10 cellular contexts compared by ENCODE assay signal in genomic region chr7:127900735-127901685, GRCh38.
A peak's percentile ranks its signal among the peaks of the same experiment; 100 is the strongest.
DNase-seq lines count a peak whose midpoint lies in the region; ATAC-seq, FAIRE-seq and TF ChIP-seq lines count a peak whose summit lies in the region.
"Had no signal": no experiment of that assay in that cellular context is flagged by ENCODE, and none has a peak within 500 bp of the region (broad histone marks: within the 10 kb centered on the region; RNA-seq: fewer than 3 reads in every experiment).

No MANE protein-coding gene starts in this region.

- TF ChIP-seq CTCF in C4-2B (conservative IDR thresholded peaks at IDR 0.05) = no peak
- TF ChIP-seq CTCF in kidney (IDR thresholded peaks at IDR 0.05; ENCODE audit: borderline replicate concordance, extremely low read depth, insufficient read depth) = no peak
- TF ChIP-seq CTCF in transverse colon (IDR thresholded peaks at IDR 0.05) = no peak

- whole genome bisulfite sequencing in transverse colon (ENCODE audit: low coverage in 1 of 2), 2 donors = 67% methylated on average over 1 to 5 of the region's 5 CpGs

- no peak for FAIRE-seq in kidney (lab: Jason Lieb, UNC)
- FAIRE-seq: TTC549 had no signal

- no peak for TF ChIP-seq EP300 in transverse colon (IDR thresholded peaks at IDR 0.05; ENCODE audit: low read depth)

- H3K27me3 ChIP-seq in SJSA1 (replicated peaks) (no peaks in the 10 kb centered on the region), iPS-20b (ENCODE audit: insufficient read depth, low read length) (no peaks in the 10 kb centered on the region), transverse colon (no peaks in the 10 kb centered on the region)

- in situ Hi-C loops in transverse colon (cut with MboI; ENCODE audit: low pct_ligation_motif_present in 1 of 4, low pct_unique_long_range_greater_than_20kb in 1 of 4, low sequenced_read_pairs in 3 of 4) = no loop called here

- ATAC-seq in GM21786 (IDR thresholded peaks at IDR 0.05; ENCODE audit: unreplicated experiment) (peak; percentile 39), GM18519 (IDR thresholded peaks at IDR 0.05; ENCODE audit: low FRiP score, unreplicated experiment) (no peak)

- peak overlapping the region; percentile 11; the same call in 1 of the 2 replicates for H3K27ac ChIP-seq in C4-2B
- H3K27ac ChIP-seq in SJSA1 = no peak overlapping the region
- H3K27ac ChIP-seq in iPS-20b (ENCODE audit: low read length) = no peak overlapping the region
- H3K27ac ChIP-seq in kidney (ENCODE audit: low read depth in 2 of 2, low read length in 2 of 2) = no peak overlapping the region
- peak overlapping the region in 1 of 4 donors; percentile 9 for H3K27ac ChIP-seq in transverse colon

- H3K9me3 ChIP-seq in SJSA1 (replicated peaks) = no peaks in the 10 kb centered on the region
- no peaks in the 10 kb centered on the region for H3K9me3 ChIP-seq in iPS-20b (ENCODE audit: insufficient read depth, low read depth, low read length)
- no peaks in the 10 kb centered on the region for H3K9me3 ChIP-seq in kidney (ENCODE audit: control insufficient read depth in 1 of 2, low read length in 2 of 2)
- no peaks in the 10 kb centered on the region for H3K9me3 ChIP-seq in transverse colon

- H3K36me3 ChIP-seq in SJSA1 (peaks cover 2% of the 10 kb centered on the region; the same call in 1 of the 2 replicates), iPS-20b (ENCODE audit: insufficient read depth, low read depth, low read length) (peaks cover 9% of the 10 kb centered on the region; the same call in 1 of the 2 replicates), kidney (ENCODE audit: control insufficient read depth in 1 of 2, insufficient read depth in 2 of 2, low read length in 2 of 2) (no peaks in the 10 kb centered on the region), transverse colon (no peaks in the 10 kb centered on the region)

- H3K4me3 ChIP-seq in SJSA1 = no peak overlapping the region
- peak overlapping the region; percentile 29; the same call in 1 of the 2 replicates for H3K4me3 ChIP-seq in iPS-20b (ENCODE audit: low read length)
- H3K4me3 ChIP-seq in kidney (ENCODE audit: low read length in 2 of 2) = no peak overlapping the region
- H3K4me3 ChIP-seq in transverse colon = no peak overlapping the region

- intact Hi-C loops in kidney (cut with DNase I) = no loop called here
- intact Hi-C loops in transverse colon (cut with DNase I; ENCODE audit: low total_unique reads) = no loop called here

- H3K9ac ChIP-seq in iPS-20b (ENCODE audit: low read depth, low read length) (peak overlapping the region; percentile 29; the same call in 1 of the 2 replicates), kidney (ENCODE audit: low read length in 2 of 2) (no peak overlapping the region)

- H3K4me1 ChIP-seq in SJSA1 (replicated peaks) (peaks cover 50% of the 10 kb centered on the region), iPS-20b (ENCODE audit: insufficient read depth, low read length) (peaks cover 63% of the 10 kb centered on the region), kidney (ENCODE audit: control insufficient read depth in 1 of 2, insufficient read depth in 1 of 2, low read depth in 1 of 2, low read length in 2 of 2) (no peaks in the 10 kb centered on the region), transverse colon (peaks cover 17 to 33% (median 24%) of the 10 kb centered on the region in 4 donors)

- no peak for TF ChIP-seq POLR2A in transverse colon (IDR thresholded peaks at IDR 0.05)

- DNase-seq in SJSA1 (ENCODE audit: low read depth in 1 of 2, low spot score in 2 of 2) = peak; percentile 51 to 59
- no peak for DNase-seq in kidney
- DNase-seq in transverse colon = no peak
- DNase-seq in NCI-H146 (lab: John Stamatoyannopoulos, UW) = no peak
- DNase-seq: activated naive CD4-positive, alpha-beta T cell treated with Interleukin-2 at 50 U/mL for 16 hours had no signal

Comparison
In these comparisons a context has a peak if more than half of its experiments do, and no peak if none do; other contexts are left out.
1. DNase-seq: peak in SJSA1 (2 of 2); none in kidney (single experiment), transverse colon (single experiment) and NCI-H146 (single experiment).